ENCODE assay signal across 12 cellular contexts in genomic region chr9:93301911-93302525, GRCh38.
DNase-seq lines count a peak whose midpoint lies in the region; ATAC-seq and TF ChIP-seq lines count a peak whose summit lies in the region.
"Had no signal": no experiment of that assay in that cellular context is flagged by ENCODE, and none has a peak within 500 bp of the region (broad histone marks: within the 10 kb centered on the region; RNA-seq: fewer than 3 reads in every experiment).

No MANE protein-coding gene starts in this region.

- CTCF ChIA-PET in activated CD8-positive, alpha-beta T cell treated with anti-CD3 and anti-CD28 coated beads, Interleukin-2, amount 10 ng/mL, durations not matched to agents 7 days and 5 days (lab: Charles Lee), result interaction anchor here (1.0 to 1.8 kb wide), 8 partner anchors 104 to 345 kb away, joined by 3 to 8 read pairs (median 4); no protein-coding TSS in a partner anchor
- CTCF ChIA-PET in activated CD8-positive, alpha-beta T cell treated with anti-CD3 and anti-CD28 coated beads for 36 hours (lab: Charles Lee), result interaction anchor here (0.7 to 4.2 kb wide), 18 partner anchors 10 to 346 kb away, joined by 3 to 19 read pairs (median 3); no protein-coding TSS in a partner anchor
- CTCF ChIA-PET in HCT116 (lab: Charles Lee), result interaction anchor here (0.5 to 1.9 kb wide), 13 partner anchors 10 to 298 kb away, joined by 3 to 13 read pairs (median 6); no protein-coding TSS in a partner anchor

- H3K4me3 ChIP-seq in HCT116 (replicated peaks in 1 of 2; ENCODE audit: low read depth in 1 of 2, low read length in 2 of 2) (no peak overlapping the region), coronary artery (no peak overlapping the region), spleen (no peak overlapping the region)
- H3K4me3 ChIP-seq: dorsolateral prefrontal cortex had no signal

- RAD21 ChIA-PET in HCT116 (lab: Charles Lee; ENCODE audit: low non-redundant PET in 1 of 2, low total read pairs in 2 of 2, uncharacterized antibody in 2 of 2, unreplicated experiment in 2 of 2), result interaction anchor here (0.9 to 1.2 kb wide), 3 partner anchors 143 to 265 kb away, joined by 3 to 7 read pairs (median 3); no protein-coding TSS in a partner anchor

- no peak overlapping the region for H3K4me3 Mint-ChIP-seq in activated CD8-positive, alpha-beta T cell treated with anti-CD3 and anti-CD28 coated beads, Interleukin-2, amount 10 ng/mL, durations not matched to agents 7 days and 5 days
- H3K4me3 Mint-ChIP-seq in activated CD8-positive, alpha-beta T cell treated with anti-CD3 and anti-CD28 coated beads for 36 hours, result no peak overlapping the region
- no peak overlapping the region for H3K4me3 Mint-ChIP-seq in HFFc6
- H3K4me3 Mint-ChIP-seq: activated CD4-positive, alpha-beta T cell treated with anti-CD3 and anti-CD28 coated beads for 36 hours had no signal

- no peak for TF ChIP-seq CTCF in activated CD8-positive, alpha-beta T cell treated with anti-CD3 and anti-CD28 coated beads for 36 hours (IDR thresholded peaks at IDR 0.05)
- no peak for TF ChIP-seq CTCF in HCT116 (IDR thresholded peaks at IDR 0.05 in 2 of 3, conservative IDR thresholded peaks at IDR 0.05 in 1 of 3; ENCODE audit: borderline replicate concordance in 1 of 3, insufficient read depth in 1 of 3, low read depth in 2 of 3, low read length in 2 of 3)
- TF ChIP-seq CTCF in coronary artery (IDR thresholded peaks at IDR 0.05), result no peak
- no peak for TF ChIP-seq CTCF in spleen (IDR thresholded peaks at IDR 0.05 in 8 of 11, conservative IDR thresholded peaks at IDR 0.05 in 3 of 11)
- TF ChIP-seq CTCF in HFFc6 (IDR thresholded peaks at IDR 0.05), result no peak

- TF ChIP-seq POLR2A in HCT116 (IDR thresholded peaks at IDR 0.05; ENCODE audit: borderline replicate concordance, extremely low read depth, insufficient read depth, insufficient read length), result no peak
- TF ChIP-seq POLR2A in spleen (IDR thresholded peaks at IDR 0.05), result no peak

- no peak for ATAC-seq in activated CD8-positive, alpha-beta T cell treated with anti-CD3 and anti-CD28 coated beads, Interleukin-2, amount 10 ng/mL, durations not matched to agents 7 days and 5 days
- no peak for ATAC-seq in activated CD8-positive, alpha-beta T cell treated with anti-CD3 and anti-CD28 coated beads for 36 hours
- 0 out of 2 replicates have a peak, but pooled peaks have one; percentile 4 for ATAC-seq in HCT116

- H3K27me3 ChIP-seq in HCT116 (ENCODE audit: insufficient read depth, low read length), result no peaks in the 10 kb centered on the region
- peaks cover 0 to 9% (median 0%) of the 10 kb centered on the region in 7 donors for H3K27me3 ChIP-seq in spleen (replicated peaks in 1 of 7)

- H3K4me2 ChIP-seq in HCT116 (ENCODE audit: low read length), result no peak overlapping the region

- WGBS in spleen, 5 donors, result 63 to 81% (median 69%) methylated on average over 16 of the region's 16 CpGs

- no peaks in the 10 kb centered on the region for H3K9me2 ChIP-seq in HCT116 (ENCODE audit: insufficient read depth)

- H3K4me1 ChIP-seq in HCT116 (ENCODE audit: control insufficient read depth in 1 of 2, insufficient read depth in 2 of 2, low read length in 2 of 2) (no peaks in the 10 kb centered on the region), spleen (peaks cover 6 to 29% (median 10%) of the 10 kb centered on the region in 6 donors)

- POLR2A ChIA-PET in activated CD8-positive, alpha-beta T cell treated with anti-CD3 and anti-CD28 coated beads, Interleukin-2, amount 10 ng/mL, durations not matched to agents 7 days and 5 days (lab: Charles Lee), result no interaction called here
- POLR2A ChIA-PET in activated CD8-positive, alpha-beta T cell treated with anti-CD3 and anti-CD28 coated beads for 36 hours (lab: Charles Lee), result interaction anchor here (0.5 kb wide), 1 partner anchor 12 kb away, joined by 3 read pairs; no protein-coding TSS in a partner anchor
- POLR2A ChIA-PET in HCT116 (lab: Charles Lee), result no interaction called here

- intact Hi-C loops in activated CD8-positive, alpha-beta T cell treated with anti-CD3 and anti-CD28 coated beads for 36 hours (cut with micrococcal nuclease), result no loop called here
- intact Hi-C loops in HCT116 (cut with micrococcal nuclease), result loop anchor here (1.0 to 10.0 kb wide), 2 partner anchors 142 to 263 kb away; no protein-coding TSS in a partner anchor
- intact Hi-C loops in spleen (cut with DNase I; ENCODE audit: low total_unique reads), result loop anchor here (5.0 kb wide), 2 partner anchors 145 to 195 kb away; no protein-coding TSS in a partner anchor

- H3K9me3 Mint-ChIP-seq in activated CD8-positive, alpha-beta T cell treated with anti-CD3 and anti-CD28 coated beads, Interleukin-2, amount 10 ng/mL, durations not matched to agents 7 days and 5 days (ENCODE audit: insufficient read depth), result no peaks in the 10 kb centered on the region
- H3K9me3 Mint-ChIP-seq in activated CD8-positive, alpha-beta T cell treated with anti-CD3 and anti-CD28 coated beads for 36 hours, result no peaks in the 10 kb centered on the region
- no peaks in the 10 kb centered on the region for H3K9me3 Mint-ChIP-seq in HFFc6

- BruUV-seq in HCT116 (replicated peaks; lab: Mats Ljungman, UMichigan), result no TSS peak

- H3K9ac ChIP-seq in HCT116 (ENCODE audit: low read length), result no peak overlapping the region

- H3K9me3 ChIP-seq in HCT116 (ENCODE audit: control insufficient read depth in 1 of 2, insufficient read depth in 1 of 2, low read depth in 1 of 2, low read length in 2 of 2) (no peaks in the 10 kb centered on the region), spleen (no peaks in the 10 kb centered on the region)

- H3K27ac ChIP-seq in HCT116 (ENCODE audit: low read depth, low read length) (no peak overlapping the region), coronary artery (no peak overlapping the region), spleen (peak overlapping the region in 1 of 8 donors; percentile 21)
- H3K27ac ChIP-seq: dorsolateral prefrontal cortex had no signal

- no peak overlapping the region for H2AFZ ChIP-seq in HCT116 (ENCODE audit: low read depth, low read length, poor library complexity, severe bottlenecking)

- H3K4me1 Mint-ChIP-seq in activated CD8-positive, alpha-beta T cell treated with anti-CD3 and anti-CD28 coated beads, Interleukin-2, amount 10 ng/mL, durations not matched to agents 7 days and 5 days (ENCODE audit: low read depth), result peaks cover 16% of the 10 kb centered on the region
- peaks cover 4% of the 10 kb centered on the region for H3K4me1 Mint-ChIP-seq in activated CD8-positive, alpha-beta T cell treated with anti-CD3 and anti-CD28 coated beads for 36 hours (ENCODE audit: low read depth)
- H3K4me1 Mint-ChIP-seq in HFFc6 (ENCODE audit: low read depth), result no peaks in the 10 kb centered on the region

- H3K27me3 Mint-ChIP-seq in activated CD8-positive, alpha-beta T cell treated with anti-CD3 and anti-CD28 coated beads, Interleukin-2, amount 10 ng/mL, durations not matched to agents 7 days and 5 days (ENCODE audit: low read depth), result no peaks in the 10 kb centered on the region
- no peaks in the 10 kb centered on the region for H3K27me3 Mint-ChIP-seq in activated CD8-positive, alpha-beta T cell treated with anti-CD3 and anti-CD28 coated beads for 36 hours
- peaks cover 6% of the 10 kb centered on the region for H3K27me3 Mint-ChIP-seq in HFFc6 (ENCODE audit: insufficient read depth)
- H3K27me3 Mint-ChIP-seq: activated CD4-positive, alpha-beta T cell treated with anti-CD3 and anti-CD28 coated beads for 36 hours had no signal

- peak overlapping the region; percentile 22 for H3K27ac Mint-ChIP-seq in activated CD8-positive, alpha-beta T cell treated with anti-CD3 and anti-CD28 coated beads, Interleukin-2, amount 10 ng/mL, durations not matched to agents 7 days and 5 days
- no peak overlapping the region for H3K27ac Mint-ChIP-seq in activated CD8-positive, alpha-beta T cell treated with anti-CD3 and anti-CD28 coated beads for 36 hours
- no peak overlapping the region for H3K27ac Mint-ChIP-seq in HFFc6
- H3K27ac Mint-ChIP-seq: activated CD4-positive, alpha-beta T cell treated with anti-CD3 and anti-CD28 coated beads for 36 hours had no signal

- H3K36me3 ChIP-seq in HCT116 (ENCODE audit: control insufficient read depth in 1 of 2, insufficient read depth in 2 of 2, low read length in 2 of 2), result no peaks in the 10 kb centered on the region; a peak in 1 of 4 replicates
- H3K36me3 ChIP-seq in spleen, result no peaks in the 10 kb centered on the region

- DNase-seq in activated CD8-positive, alpha-beta T cell treated with anti-CD3 and anti-CD28 coated beads, Interleukin-2, amount 10 ng/mL, durations not matched to agents 7 days and 5 days, result no peak
- no peak for DNase-seq in activated CD8-positive, alpha-beta T cell treated with anti-CD3 and anti-CD28 coated beads for 36 hours
- no peak for DNase-seq in HCT116 (ENCODE audit: low read depth, low spot score)
- DNase-seq in coronary artery (ENCODE audit: low spot score), result peak; percentile 72
- DNase-seq in spleen, result peak; percentile 69
- DNase-seq in HFFc6, result no peak
- DNase-seq in medulla oblongata (ENCODE audit: extremely low spot score), result no peak
- no peak for DNase-seq in NCI-H2029 treated with DMSO at 0.1 percent for 48 hours (lab: John Stamatoyannopoulos, UW)
- DNase-seq: DMS79, NCI-H1417 treated with DMSO at 0.1 percent for 48 hours had no signal

- no peaks in the 10 kb centered on the region for H4K20me1 ChIP-seq in HCT116 (ENCODE audit: insufficient read depth)

- no peak for TF ChIP-seq RAD21 in HCT116 (IDR thresholded peaks at IDR 0.05; ENCODE audit: low read depth)

- no peaks in the 10 kb centered on the region for H3K36me3 Mint-ChIP-seq in activated CD8-positive, alpha-beta T cell treated with anti-CD3 and anti-CD28 coated beads, Interleukin-2, amount 10 ng/mL, durations not matched to agents 7 days and 5 days (ENCODE audit: low read depth)
- H3K36me3 Mint-ChIP-seq in activated CD8-positive, alpha-beta T cell treated with anti-CD3 and anti-CD28 coated beads for 36 hours (ENCODE audit: low read depth), result no peaks in the 10 kb centered on the region
- no peaks in the 10 kb centered on the region for H3K36me3 Mint-ChIP-seq in HFFc6 (ENCODE audit: low read depth)

- no peaks in the 10 kb centered on the region for H3K79me2 ChIP-seq in HCT116 (ENCODE audit: insufficient read depth, low read length)

TF ChIP-seq in HCT116, 20 proteins besides CTCF, POLR2A, EP300 and RAD21:
- TF ChIP-seq EZH2phosphoT487 (IDR thresholded peaks at IDR 0.05; ENCODE audit: borderline replicate concordance) (no peak), YY1 (IDR thresholded peaks at IDR 0.05; ENCODE audit: extremely low read depth, insufficient replicate concordance, low read depth, low read length) (no peak), SP1 (IDR thresholded peaks at IDR 0.05; ENCODE audit: low read depth) (no peak), POLR2AphosphoS5 (IDR thresholded peaks at IDR 0.05; ENCODE audit: low read depth, low read length) (no peak), ZNF274 (IDR thresholded peaks at IDR 0.05; ENCODE audit: low read depth, low read length) (no peak), EZH2 (IDR thresholded peaks at IDR 0.05) (no peak), CEBPB (IDR thresholded peaks at IDR 0.05; ENCODE audit: low read depth) (no peak), FOSL1 (IDR thresholded peaks at IDR 0.05; ENCODE audit: low read depth) (no peak)
- TF ChIP-seq, protein P1, sequence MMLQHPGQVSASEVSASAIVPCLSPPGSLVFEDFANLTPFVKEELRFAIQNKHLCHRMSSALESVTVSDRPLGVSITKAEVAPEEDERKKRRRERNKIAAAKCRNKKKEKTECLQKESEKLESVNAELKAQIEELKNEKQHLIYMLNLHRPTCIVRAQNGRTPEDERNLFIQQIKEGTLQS (IDR thresholded peaks at IDR 0.05), result no peak

Comparison
In these comparisons a context has a peak if more than half of its experiments do, and no peak if none do; other contexts are left out.
1. DNase-seq: peak in coronary artery (single experiment) and spleen (single experiment); none in activated CD8-positive, alpha-beta T cell treated with anti-CD3 and anti-CD28 coated beads, Interleukin-2, amount 10 ng/mL, durations not matched to agents 7 days and 5 days (single experiment), activated CD8-positive, alpha-beta T cell treated with anti-CD3 and anti-CD28 coated beads for 36 hours (single experiment), HCT116 (single experiment), HFFc6 (single experiment), medulla oblongata (single experiment) and NCI-H2029 treated with DMSO at 0.1 percent for 48 hours (single experiment).